Comparison of ENCODE assay signal across 14 cellular contexts in genomic region chr12:50017653-50018052, GRCh38.
DNase-seq lines count a peak whose midpoint lies in the region; ATAC-seq, FAIRE-seq and TF ChIP-seq lines count a peak whose summit lies in the region.
"Had no signal": no experiment of that assay in that cellular context is flagged by ENCODE, and none has a peak within 500 bp of the region (broad histone marks: within the 10 kb centered on the region; RNA-seq: fewer than 3 reads in every experiment).

No MANE protein-coding gene starts in this region.

- no peaks in the 10 kb centered on the region for H3K27me3 ChIP-seq in neutrophil
- H3K27me3 ChIP-seq: MG63 had no signal

- POLR2A ChIA-PET in RWPE1 (lab: Yijun Ruan, JAX; ENCODE audit: low non-redundant PET): interaction anchor here (0.9 kb wide), 1 partner anchor 174 kb away, joined by 4 read pairs; no protein-coding TSS in a partner anchor

- CTCF ChIA-PET in RWPE1 (lab: Yijun Ruan, JAX): interaction anchor here (0.6 kb wide), 1 partner anchor 1563 kb away, joined by 5 read pairs; no protein-coding TSS in a partner anchor

- H3K4me3 ChIP-seq in fibroblast of mammary gland (ENCODE audit: control insufficient read depth, low read depth, low read length) (no peak overlapping the region), neutrophil (ENCODE audit: low read depth in 1 of 2, low read length in 1 of 2) (no peak overlapping the region)
- H3K4me3 ChIP-seq: MG63 had no signal

- H3K36me3 ChIP-seq in neutrophil: peaks cover 7% of the 10 kb centered on the region

- peak; percentile 28 to 54 for DNase-seq in AML-193 (lab: John Stamatoyannopoulos, UW)
- DNase-seq in RWPE1 (ENCODE audit: low spot score): no peak
- DNase-seq in fibroblast of mammary gland (ENCODE audit: low read depth): peak; percentile 66
- DNase-seq in GF-D8 (lab: John Stamatoyannopoulos, UW): no peak
- DNase-seq in NCI-H2196 (lab: John Stamatoyannopoulos, UW; ENCODE audit: unreplicated experiment): no peak
- no peak for DNase-seq in RCC 7860 (ENCODE audit: low spot score)
- DNase-seq: activated CD4-positive, CD25-positive, alpha-beta regulatory T cell treated with anti-CD3 and anti-CD28 coated beads, Interleukin-2, amount 50 U/mL, for 72 hours; activated T-cell treated with anti-CD3 and anti-CD28 coated beads, Interleukin-2, amount 50 U/mL, for 24 hours; CD4-positive, alpha-beta memory T cell; islet precursor cell; nephron progenitor cell had no signal

- FAIRE-seq in RCC 7860 (lab: Jason Lieb, UNC): no peak

- no peaks in the 10 kb centered on the region for H3K9me3 ChIP-seq in neutrophil
- H3K9me3 ChIP-seq: MG63 had no signal

- H3K4me1 ChIP-seq in neutrophil (ENCODE audit: control insufficient read depth in 1 of 2, insufficient read depth in 1 of 2, low read depth in 1 of 2, low read length in 1 of 2): peaks cover 3 to 8% of the 10 kb centered on the region in 2 experiments

- TF ChIP-seq CTCF in RWPE1 (conservative IDR thresholded peaks at IDR 0.05; ENCODE audit: low read depth) (no peak), fibroblast of mammary gland (conservative IDR thresholded peaks at IDR 0.05; ENCODE audit: control insufficient read depth, insufficient read depth, low read depth, low read length) (no peak), neutrophil (IDR thresholded peaks at IDR 0.05) (no peak)

- no peak for ATAC-seq in HG03159 (IDR thresholded peaks at IDR 0.05; ENCODE audit: unreplicated experiment)

- H3K27ac ChIP-seq in RWPE1 (peak overlapping the region; percentile 78), neutrophil (peak overlapping the region; percentile 48)

Comparison
In these comparisons a context has a peak if more than half of its experiments do, and no peak if none do; other contexts are left out.
1. DNase-seq: peak in AML-193 (2 of 2) and fibroblast of mammary gland (single experiment); none in RWPE1 (single experiment), GF-D8 (single experiment), NCI-H2196 (single experiment) and RCC 7860 (single experiment).